Comparison of ENCODE assay signal across 16 cellular contexts in genomic region chr12:90085491-90086274, GRCh38.
DNase-seq lines count a peak whose midpoint lies in the region; ATAC-seq and TF ChIP-seq lines count a peak whose summit lies in the region.
"Had no signal": no experiment of that assay in that cellular context is flagged by ENCODE, and none has a peak within 500 bp of the region (broad histone marks: within the 10 kb centered on the region; RNA-seq: fewer than 3 reads in every experiment).

No MANE protein-coding gene starts in this region.

- no peaks in the 10 kb centered on the region for H3K9me3 ChIP-seq in skeletal muscle satellite cell (replicated peaks; ENCODE audit: low read length)
- H3K9me3 ChIP-seq: BE2C, HAP-1 had no signal

- no peak for TF ChIP-seq CTCF in GM13977 (IDR thresholded peaks at IDR 0.05; ENCODE audit: extremely low read depth, insufficient read depth, missing control alignments)

- no peaks in the 10 kb centered on the region for H3K36me3 Mint-ChIP-seq in activated T-cell treated with anti-CD3 and anti-CD28 coated beads, Interleukin-2, amount 50 U/mL, for 4 hours (ENCODE audit: insufficient read depth)
- H3K36me3 Mint-ChIP-seq: activated naive CD4-positive, alpha-beta T cell treated with anti-CD3 and anti-CD28 coated beads, Interleukin-2, amount 50 U/mL, for 72 hours; immature natural killer cell had no signal

- no peaks in the 10 kb centered on the region for H3K27me3 Mint-ChIP-seq in activated T-cell treated with anti-CD3 and anti-CD28 coated beads, Interleukin-2, amount 50 U/mL, for 4 hours (ENCODE audit: low read depth)

- in situ Hi-C loops in GM13977 (cut with MboI; ENCODE audit: low pct_unique_long_range_greater_than_20kb, low sequenced_read_pairs, unreplicated experiment) = no loop called here

- peak; percentile 48 to 55 for ATAC-seq in activated T-cell treated with anti-CD3 and anti-CD28 coated beads, Interleukin-2, amount 50 U/mL, for 4 hours
- no peak for ATAC-seq in GM18861 (IDR thresholded peaks at IDR 0.05; ENCODE audit: unreplicated experiment)
- ATAC-seq: Panc1 had no signal

- DNase-seq in activated T-cell treated with anti-CD3 and anti-CD28 coated beads, Interleukin-2, amount 50 U/mL, for 4 hours = no peak
- no peak for DNase-seq in activated T-cell treated with anti-CD3 and anti-CD28 coated beads for 4 hours
- DNase-seq in SK-N-DZ (ENCODE audit: low spot score) = peak; percentile 47
- DNase-seq in fibroblast of peridontal ligament (ENCODE audit: extremely low read depth) = peak; percentile 62
- no peak for DNase-seq in stimulated activated CD4-positive, alpha-beta T cell treated with anti-CD3 and anti-CD28 coated beads, Interleukin-4, amount 100 ng/mL, for 4 hours
- no peak for DNase-seq in GM13977 (ENCODE audit: low spot score)
- DNase-seq: activated CD4-positive, alpha-beta T cell treated with anti-CD3 and anti-CD28 coated beads, Interleukin-2, amount 50 U/mL, for 4 hours; BE2C; DMS79; immature natural killer cell; stimulated activated naive CD4-positive, alpha-beta T cell treated with Interleukin-2 at 50 U/mL for 16 hours had no signal

- peaks cover 4% of the 10 kb centered on the region for H3K4me1 Mint-ChIP-seq in activated T-cell treated with anti-CD3 and anti-CD28 coated beads, Interleukin-2, amount 50 U/mL, for 4 hours (ENCODE audit: low read depth)
- H3K4me1 Mint-ChIP-seq: immature natural killer cell had no signal

- H3K9ac ChIP-seq in skeletal muscle satellite cell (ENCODE audit: low read depth, low read length) = peak overlapping the region; percentile 58

- H3K4me3 ChIP-seq in skeletal muscle satellite cell (ENCODE audit: low read length) = peak overlapping the region; percentile 51
- H3K4me3 ChIP-seq: HAP-1 had no signal

- H3K4me1 ChIP-seq in skeletal muscle satellite cell (ENCODE audit: control insufficient read depth, insufficient read depth, low read length) = peaks cover 31% of the 10 kb centered on the region

- no peak overlapping the region for H3K4me3 Mint-ChIP-seq in activated T-cell treated with anti-CD3 and anti-CD28 coated beads, Interleukin-2, amount 50 U/mL, for 4 hours
- H3K4me3 Mint-ChIP-seq: immature natural killer cell had no signal

- peak overlapping the region; percentile 70 for H3K4me2 ChIP-seq in skeletal muscle satellite cell (ENCODE audit: low read length)

- H3K27me3 ChIP-seq in skeletal muscle satellite cell (ENCODE audit: control insufficient read depth, insufficient read depth, low read length) = no peaks in the 10 kb centered on the region
- H3K27me3 ChIP-seq: BE2C had no signal

- H3K36me3 ChIP-seq in skeletal muscle satellite cell (ENCODE audit: insufficient read depth, low read length) = no peaks in the 10 kb centered on the region
- H3K36me3 ChIP-seq: BE2C, HAP-1 had no signal

- H3K9me3 Mint-ChIP-seq in activated T-cell treated with anti-CD3 and anti-CD28 coated beads, Interleukin-2, amount 50 U/mL, for 4 hours = no peaks in the 10 kb centered on the region

Comparison
In these comparisons a context has a peak if more than half of its experiments do, and no peak if none do; other contexts are left out.
1. DNase-seq: peak in SK-N-DZ (single experiment) and fibroblast of peridontal ligament (single experiment); none in activated T-cell treated with anti-CD3 and anti-CD28 coated beads, Interleukin-2, amount 50 U/mL, for 4 hours (single experiment), activated T-cell treated with anti-CD3 and anti-CD28 coated beads for 4 hours (single experiment), stimulated activated CD4-positive, alpha-beta T cell treated with anti-CD3 and anti-CD28 coated beads, Interleukin-4, amount 100 ng/mL, for 4 hours (0 of 2) and GM13977 (single experiment).